In genomic region chr3:129625071-129625874, GRCh38 we compare ENCODE assay signal across 7 cellular contexts. TPM values are rescaled to one million over a fixed set of nuclear protein-coding genes. Genes with fewer than 3 reads are reported as not detected.
DNase-seq lines count a peak whose midpoint lies in the region; ATAC-seq and TF ChIP-seq lines count a peak whose summit lies in the region.

No MANE protein-coding gene starts in this region.

- H3K9me3 ChIP-seq in Peyer's patch, result no peaks in the 10 kb centered on the region
- no peaks in the 10 kb centered on the region for H3K9me3 ChIP-seq in skeletal muscle tissue (ENCODE audit: control insufficient read depth in 3 of 3, low read length in 3 of 3)

- no peaks in the 10 kb centered on the region for H3K36me3 ChIP-seq in Peyer's patch
- no peaks in the 10 kb centered on the region for H3K36me3 ChIP-seq in skeletal muscle tissue (ENCODE audit: control insufficient read depth in 3 of 3, insufficient read depth in 3 of 3, low read length in 3 of 3)

- H3K4me3 ChIP-seq in Peyer's patch, result no peak overlapping the region
- H3K4me3 ChIP-seq in skeletal muscle tissue (ENCODE audit: low read length in 3 of 3), result no peak overlapping the region

- DNase-seq in GM19238 (ENCODE audit: insufficient read length, low spot score) (peak; percentile 0), Peyer's patch (no peak), foreskin keratinocyte (no peak), NCI-H2107 (lab: John Stamatoyannopoulos, UW) (no peak), NCI-H1105 treated with DMSO at 0.1 percent for 48 hours (lab: John Stamatoyannopoulos, UW) (no peak)
- DNase-seq in stimulated activated CD4-positive, alpha-beta T cell treated with anti-CD3 and anti-CD28 coated beads, Interleukin-1b, Interleukin-23, amount 100 ng/mL, for 48 hours, result no peak

- H3K27me3 ChIP-seq in Peyer's patch (no peaks in the 10 kb centered on the region), foreskin keratinocyte (no peaks in the 10 kb centered on the region), skeletal muscle tissue (ENCODE audit: control insufficient read depth in 3 of 3, insufficient read depth in 3 of 3, low read length in 3 of 3) (no peaks in the 10 kb centered on the region)

- H3K27ac ChIP-seq in Peyer's patch (peak overlapping the region; percentile 89 to 96 (median 94)), foreskin keratinocyte (peak overlapping the region; percentile 42), skeletal muscle tissue (ENCODE audit: low read depth, low read length) (peak overlapping the region; percentile 95)

- no peak for ATAC-seq in foreskin keratinocyte

- no peak for TF ChIP-seq CTCF in Peyer's patch (IDR thresholded peaks at IDR 0.05)
- TF ChIP-seq CTCF in foreskin keratinocyte (conservative IDR thresholded peaks at IDR 0.05), result peak; percentile 27

- peak overlapping the region in 2 of 3 donors; percentile 54 to 57 for H3K9ac ChIP-seq in skeletal muscle tissue (ENCODE audit: low read depth in 1 of 3, low read length in 3 of 3)

- TF ChIP-seq POLR2A in Peyer's patch (IDR thresholded peaks at IDR 0.05), result no peak

- H3K4me1 ChIP-seq in Peyer's patch, result peaks cover 0 to 43% (median 3%) of the 10 kb centered on the region in 4 donors
- H3K4me1 ChIP-seq in foreskin keratinocyte, result peaks cover 10% of the 10 kb centered on the region
- H3K4me1 ChIP-seq in skeletal muscle tissue (ENCODE audit: control insufficient read depth in 3 of 3, insufficient read depth in 3 of 3, low read length in 3 of 3), result peaks cover 57 to 61% (median 58%) of the 10 kb centered on the region in 3 donors

RNA-seq across cellular contexts. Expression of gene PLXND1, which starts 18.8 kb away (rescaled TPM):
- 100 to 1,000 TPM in 1 of 4 donors, 10 to 100 TPM in 3; 13.1 to 305 (median 48.2) TPM for total RNA-seq in Peyer's patch
- total RNA-seq in foreskin keratinocyte, result 1.8 and 3.1 TPM in 2 replicates
- polyA plus RNA-seq in foreskin keratinocyte, result 1.3 and 2.5 TPM in 2 replicates
- 92.4 TPM for total RNA-seq in skeletal muscle tissue

Comparison
In these comparisons a context has a peak if more than half of its experiments do, and no peak if none do; other contexts are left out.
1. H3K27ac ChIP-seq: peak in every context shown above with its lines; median percentile 95 in skeletal muscle tissue; 94 in Peyer's patch; 42 in foreskin keratinocyte.